2 cellular contexts compared by ENCODE assay signal in the genomic region with DNA sequence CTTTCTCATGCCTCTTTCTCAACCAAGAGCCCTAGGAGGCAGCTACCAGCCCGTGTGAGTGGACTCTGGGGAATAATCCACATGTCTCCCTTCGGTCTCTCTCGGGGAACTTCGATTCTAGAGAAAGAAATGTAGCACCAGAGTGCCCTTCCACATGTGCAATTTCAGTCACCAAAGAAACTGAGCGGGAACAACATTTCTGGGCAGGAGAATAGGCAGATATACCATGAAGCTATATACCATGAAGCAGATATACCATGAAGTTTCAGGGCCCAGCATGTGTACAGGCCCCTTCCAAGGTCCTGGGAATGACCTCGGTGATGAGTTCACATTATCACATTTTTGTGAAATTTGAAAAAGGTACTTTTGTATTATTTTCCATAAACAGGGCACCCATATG.
TF ChIP-seq lines count a peak whose summit lies in the region.

No MANE protein-coding gene starts in this region.

TF ChIP-seq in HEK293, 187 proteins besides CTCF, POLR2A, EP300 and RAD21:
- TF ChIP-seq ZNF211 (tag by site-specific recombination; IDR thresholded peaks at IDR 0.05; ENCODE audit: low read depth) (peak; percentile 91), ZNF791 (tag by site-specific recombination; IDR thresholded peaks at IDR 0.05) (no peak)

TF ChIP-seq in H1, 55 proteins besides CTCF, POLR2A, EP300 and RAD21:
- no peak for TF ChIP-seq SIRT6 (IDR thresholded peaks at IDR 0.05; ENCODE audit: low read length)
- TF ChIP-seq BRCA1 (IDR thresholded peaks at IDR 0.05; ENCODE audit: low read depth, low read length): no peak
- TF ChIP-seq RBBP5 (IDR thresholded peaks at IDR 0.05; ENCODE audit: borderline replicate concordance, low read depth, low read length): no peak
- no peak for TF ChIP-seq SIX5 (IDR thresholded peaks at IDR 0.05; ENCODE audit: low read depth, low read length)
- TF ChIP-seq BCL11A (IDR thresholded peaks at IDR 0.05; ENCODE audit: low read depth in 2 of 2, low read length in 2 of 2): no peak
- TF ChIP-seq CTBP2 (IDR thresholded peaks at IDR 0.05; ENCODE audit: borderline replicate concordance, insufficient read depth, insufficient read length, low read length): no peak
- TF ChIP-seq KDM5A (IDR thresholded peaks at IDR 0.05; ENCODE audit: low read length): no peak
- TF ChIP-seq GABPA (IDR thresholded peaks at IDR 0.05; ENCODE audit: borderline replicate concordance, insufficient read depth, low read length): no peak
- TF ChIP-seq, protein P1, sequence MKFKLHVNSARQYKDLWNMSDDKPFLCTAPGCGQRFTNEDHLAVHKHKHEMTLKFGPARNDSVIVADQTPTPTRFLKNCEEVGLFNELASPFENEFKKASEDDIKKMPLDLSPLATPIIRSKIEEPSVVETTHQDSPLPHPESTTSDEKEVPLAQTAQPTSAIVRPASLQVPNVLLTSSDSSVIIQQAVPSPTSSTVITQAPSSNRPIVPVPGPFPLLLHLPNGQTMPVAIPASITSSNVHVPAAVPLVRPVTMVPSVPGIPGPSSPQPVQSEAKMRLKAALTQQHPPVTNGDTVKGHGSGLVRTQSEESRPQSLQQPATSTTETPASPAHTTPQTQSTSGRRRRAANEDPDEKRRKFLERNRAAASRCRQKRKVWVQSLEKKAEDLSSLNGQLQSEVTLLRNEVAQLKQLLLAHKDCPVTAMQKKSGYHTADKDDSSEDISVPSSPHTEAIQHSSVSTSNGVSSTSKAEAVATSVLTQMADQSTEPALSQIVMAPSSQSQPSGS (IDR thresholded peaks at IDR 0.05; ENCODE audit: low read length): no peak
- TF ChIP-seq FOSL1 (IDR thresholded peaks at IDR 0.05; ENCODE audit: insufficient read depth, low read depth, low read length): no peak
- no peak for TF ChIP-seq CREB1 (IDR thresholded peaks at IDR 0.05)
- TF ChIP-seq NRF1 (IDR thresholded peaks at IDR 0.05; ENCODE audit: low read depth, low read length): no peak
- TF ChIP-seq ASH2L (IDR thresholded peaks at IDR 0.05; ENCODE audit: low read length): no peak
- no peak for TF ChIP-seq POLR2AphosphoS5 (IDR thresholded peaks at IDR 0.05; ENCODE audit: low read depth, low read length)
- TF ChIP-seq TEAD4 (IDR thresholded peaks at IDR 0.05; ENCODE audit: low read depth, low read length): no peak
